8 cellular contexts compared by ENCODE assay signal in the genomic region with DNA sequence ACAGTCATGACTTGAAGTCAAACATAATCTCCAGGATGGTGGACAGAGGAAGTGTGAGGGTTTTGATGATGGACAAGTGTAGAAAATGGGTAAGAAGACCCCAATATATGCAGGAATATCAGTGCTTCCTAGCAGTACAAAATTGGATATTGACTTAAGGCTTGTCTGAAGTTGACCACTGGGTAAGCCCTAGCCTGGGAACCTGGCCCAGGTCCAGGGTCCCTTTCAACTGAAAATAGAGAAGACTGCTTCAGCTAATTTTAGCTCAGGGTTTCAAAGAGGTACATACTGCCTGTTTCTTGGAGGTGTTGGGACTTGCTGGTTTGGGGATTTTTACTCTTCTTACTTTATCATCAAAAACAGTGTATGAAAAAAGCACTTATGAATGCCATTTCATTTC. TPM values are rescaled to one million over a fixed set of nuclear protein-coding genes. Genes with fewer than 3 reads are reported as not detected.
A peak's percentile ranks its signal among the peaks of the same experiment; 100 is the strongest.
DNase-seq lines count a peak whose midpoint lies in the region; ATAC-seq and TF ChIP-seq lines count a peak whose summit lies in the region.

No MANE protein-coding gene starts in this region.

- H3K79me1 ChIP-seq in trophoblast cell (ENCODE audit: low read length), result peaks cover 10% of the 10 kb centered on the region

- no peak overlapping the region for H3K23ac ChIP-seq in trophoblast cell (ENCODE audit: low read length)

- no peak overlapping the region for H2BK5ac ChIP-seq in trophoblast cell (ENCODE audit: low read depth, low read length, poor library complexity)

- H4K91ac ChIP-seq in trophoblast cell (ENCODE audit: low read depth, low read length), result no peak overlapping the region

- H3K4me3 ChIP-seq in ascending aorta (peak overlapping the region; percentile 25 to 31), trophoblast cell (ENCODE audit: low read depth, low read length) (no peak overlapping the region), testis (no peak overlapping the region)

- H3K27me3 ChIP-seq in ascending aorta, result no peaks in the 10 kb centered on the region
- no peaks in the 10 kb centered on the region for H3K27me3 ChIP-seq in trophoblast cell (ENCODE audit: insufficient read depth, low read length)
- H3K27me3 ChIP-seq in testis, result no peaks in the 10 kb centered on the region

- no peak overlapping the region for H3K14ac ChIP-seq in trophoblast cell (ENCODE audit: low read length)

- peaks cover 5% of the 10 kb centered on the region for H3K79me2 ChIP-seq in trophoblast cell (ENCODE audit: control insufficient read depth, insufficient read depth, low read length, poor library complexity)

- ATAC-seq in HG03064 (IDR thresholded peaks at IDR 0.05; ENCODE audit: low read depth, unreplicated experiment), result peak; percentile 19

- no peak overlapping the region for H3K4me2 ChIP-seq in trophoblast cell (ENCODE audit: low read length)

- H2BK120ac ChIP-seq in trophoblast cell (ENCODE audit: insufficient read depth, low read length, poor library complexity), result no peak overlapping the region

- H3K4ac ChIP-seq in trophoblast cell (ENCODE audit: low read depth, low read length), result peak overlapping the region; percentile 37

- H4K8ac ChIP-seq in trophoblast cell (ENCODE audit: low read depth, low read length), result no peak overlapping the region

- H3K4me1 ChIP-seq in ascending aorta (peaks cover 20 to 62% of the 10 kb centered on the region in 2 donors), trophoblast cell (ENCODE audit: control insufficient read depth in 1 of 2, insufficient read depth in 2 of 2, low read length in 2 of 2) (peaks cover 3 to 5% of the 10 kb centered on the region in 2 experiments), testis (peaks cover 36% of the 10 kb centered on the region)

- TF ChIP-seq CTCF in ascending aorta (IDR thresholded peaks at IDR 0.05) (no peak), testis (IDR thresholded peaks at IDR 0.05) (no peak)

- intact Hi-C loops in ascending aorta (cut with DNase I), result loop anchor here (5.0 to 10.0 kb wide), 3 partner anchors 43 to 745 kb away; a partner anchor contains a TSS
- intact Hi-C loops in testis (cut with DNase I; ENCODE audit: low total_unique reads), result no loop called here

- H2BK12ac ChIP-seq in trophoblast cell (ENCODE audit: low read length), result no peak overlapping the region

- no peaks in the 10 kb centered on the region for H3K9me3 ChIP-seq in ascending aorta
- no peaks in the 10 kb centered on the region for H3K9me3 ChIP-seq in trophoblast cell (ENCODE audit: insufficient read depth, low read depth, low read length)
- no peaks in the 10 kb centered on the region for H3K9me3 ChIP-seq in testis

- H3K18ac ChIP-seq in trophoblast cell (ENCODE audit: low read length), result no peak overlapping the region

- peak; percentile 7 for DNase-seq in DMS53 (lab: John Stamatoyannopoulos, UW)
- no peak for DNase-seq in DMS53 treated with DMSO at 0.1 percent for 48 hours (lab: John Stamatoyannopoulos, UW; ENCODE audit: unreplicated experiment)
- peak in 1 of 2 donors; percentile 67 for DNase-seq in ascending aorta (ENCODE audit: low spot score in 2 of 2)
- no peak for DNase-seq in trophoblast cell
- DNase-seq in testis, result no peak
- DNase-seq in MV-4-11 (lab: John Stamatoyannopoulos, UW), result no peak
- DNase-seq in iPS-NIHi7 (ENCODE audit: extremely low spot score), result no peak

- H2AFZ ChIP-seq in trophoblast cell (ENCODE audit: insufficient read depth, low read length, poor library complexity), result no peak overlapping the region

- H3K36me3 ChIP-seq in ascending aorta (peaks cover 0 to 2% of the 10 kb centered on the region in 2 donors), trophoblast cell (ENCODE audit: control insufficient read depth in 1 of 2, insufficient read depth in 2 of 2, low read length in 2 of 2) (no peaks in the 10 kb centered on the region), testis (ENCODE audit: low read depth, missing control alignments) (no peaks in the 10 kb centered on the region)

- no peak for TF ChIP-seq POLR2A in testis (IDR thresholded peaks at IDR 0.05)

- H3K9ac ChIP-seq in trophoblast cell (ENCODE audit: low read length), result no peak overlapping the region

- H3K27ac ChIP-seq in ascending aorta (peak overlapping the region; percentile 51 to 95), trophoblast cell (ENCODE audit: low read depth, low read length) (no peak overlapping the region), testis (peak overlapping the region in 1 of 2 donors; percentile 46)

- no peak overlapping the region for H4K12ac ChIP-seq in trophoblast cell (ENCODE audit: low read depth, low read length)

- H2AK5ac ChIP-seq in trophoblast cell (ENCODE audit: low read length), result no peak overlapping the region

RNA-seq across cellular contexts. Expression of a gene that starts 4.7 kb away (rescaled TPM):
- 6.5 TPM for total RNA-seq in ascending aorta
- 11.2 and 12.2 TPM in 2 replicates for polyA plus RNA-seq in trophoblast cell (2013)
- 10 to 100 TPM; 33.1 to 41.2 TPM for total RNA-seq in testis
- 14.5 TPM for polyA plus RNA-seq in testis (ENCODE audit: insufficient read depth, low read depth, low replicate concordance)

RNA-seq across cellular contexts. Expression of a gene that starts 32.9 kb away (rescaled TPM):
- total RNA-seq in ascending aorta (1,680 TPM), testis (1,000 to 10,000 TPM in 1 of 2 donors, 100 to 1,000 TPM in 1; 783 to 1,409 TPM)
- 2,209 and 2,294 TPM in 2 replicates for polyA plus RNA-seq in trophoblast cell (2013)
- polyA plus RNA-seq in testis (ENCODE audit: insufficient read depth, low read depth, low replicate concordance), result 1,993 TPM

RNA-seq across cellular contexts. Expression of a gene that starts 33.0 kb away (rescaled TPM):
- total RNA-seq in ascending aorta, result 8.7 TPM
- polyA plus RNA-seq in trophoblast cell (2013), result 9.3 and 9.5 TPM in 2 replicates
- total RNA-seq in testis, result 10 to 100 TPM; 37.2 to 41.1 TPM
- polyA plus RNA-seq in testis (ENCODE audit: insufficient read depth, low read depth, low replicate concordance), result 35.0 TPM

Comparison
In these comparisons a context has a peak if more than half of its experiments do, and no peak if none do; other contexts are left out.
1. H3K4me3 ChIP-seq: peak in ascending aorta (2 of 2); none in trophoblast cell (single experiment) and testis (0 of 2).